Comparison of ENCODE assay signal across 14 cellular contexts in genomic region chr5:149160291-149160787, GRCh38. TPM values are rescaled to one million over a fixed set of nuclear protein-coding genes. Genes with fewer than 3 reads are reported as not detected.
A peak's percentile ranks its signal among the peaks of the same experiment; 100 is the strongest.
DNase-seq lines count a peak whose midpoint lies in the region; FAIRE-seq and TF ChIP-seq lines count a peak whose summit lies in the region.
"Had no signal": no experiment of that assay in that cellular context is flagged by ENCODE, and none has a peak within 500 bp of the region (broad histone marks: within the 10 kb centered on the region; RNA-seq: fewer than 3 reads in every experiment).

No MANE protein-coding gene starts in this region.

- H3K9ac ChIP-seq in kidney (ENCODE audit: low read length in 2 of 2) (no peak overlapping the region), GM23248 (no peak overlapping the region), mesenchymal stem cell (ENCODE audit: low read length) (no peak overlapping the region)

- WGBS in GM23248 (ENCODE audit: low coverage in 1 of 2, low lambda C conversion rate in 2 of 2, missing lambda C conversion rate in 2 of 2), 2 experiments: 57 to 59% methylated on average over 3 of the region's 3 CpGs
- 67% methylated on average over 1 of the region's 3 CpGs for WGBS in mesenchymal stem cell

- no peak overlapping the region for H3K14ac ChIP-seq in mesenchymal stem cell (ENCODE audit: low read length in 2 of 2)

- H3K36me3 Mint-ChIP-seq in MCF 10A (ENCODE audit: insufficient read depth, unreplicated experiment): peaks cover 5% of the 10 kb centered on the region
- H3K36me3 Mint-ChIP-seq: CD4-positive, CD25-positive, alpha-beta regulatory T cell had no signal

- H3K4me2 ChIP-seq in GM23248 (ENCODE audit: unreplicated experiment) (no peak overlapping the region), mesenchymal stem cell (ENCODE audit: low read length, poor library complexity, severe bottlenecking) (no peak overlapping the region)

- no peak overlapping the region for H2AK5ac ChIP-seq in mesenchymal stem cell (ENCODE audit: low read length, severe bottlenecking)

- no peak overlapping the region for H3K23ac ChIP-seq in mesenchymal stem cell (ENCODE audit: low read length in 2 of 2)

- H3K79me2 ChIP-seq in GM23248 (ENCODE audit: insufficient read depth): peaks cover 17% of the 10 kb centered on the region

- H3K9me3 ChIP-seq in right atrium auricular region: no peaks in the 10 kb centered on the region
- no peaks in the 10 kb centered on the region for H3K9me3 ChIP-seq in kidney (ENCODE audit: control insufficient read depth in 1 of 2, low read length in 2 of 2)
- no peaks in the 10 kb centered on the region for H3K9me3 ChIP-seq in GM23248 (ENCODE audit: low read depth)
- H3K9me3 ChIP-seq in mesenchymal stem cell (ENCODE audit: control insufficient read depth, low read length): no peaks in the 10 kb centered on the region
- H3K9me3 ChIP-seq: Caco-2, MG63 had no signal

- no peak overlapping the region for H3K18ac ChIP-seq in mesenchymal stem cell (ENCODE audit: low read depth in 1 of 2, low read length in 2 of 2)

- H2BK120ac ChIP-seq in mesenchymal stem cell (ENCODE audit: low read depth, low read length): no peak overlapping the region

- H3K4me1 ChIP-seq in right atrium auricular region: peaks cover 0 to 86% of the 10 kb centered on the region in 2 donors
- peaks cover 2 to 5% of the 10 kb centered on the region in 2 donors for H3K4me1 ChIP-seq in kidney (ENCODE audit: control insufficient read depth in 1 of 2, insufficient read depth in 1 of 2, low read depth in 1 of 2, low read length in 2 of 2)
- H3K4me1 ChIP-seq in GM23248 (ENCODE audit: insufficient read depth): peaks cover 8% of the 10 kb centered on the region
- H3K4me1 ChIP-seq in mesenchymal stem cell (ENCODE audit: control insufficient read depth, insufficient read depth, low read depth, low read length): peaks cover 10% of the 10 kb centered on the region
- H3K4me1 ChIP-seq: Caco-2 had no signal

- H2BK12ac ChIP-seq in mesenchymal stem cell (ENCODE audit: low read length in 2 of 2): no peak overlapping the region

- no peaks in the 10 kb centered on the region for H3K27me3 Mint-ChIP-seq in MCF 10A (ENCODE audit: insufficient read depth, unreplicated experiment)

- H2AFZ ChIP-seq in GM23248 (no peak overlapping the region), mesenchymal stem cell (ENCODE audit: low read depth, low read length) (no peak overlapping the region)

- H4K91ac ChIP-seq in mesenchymal stem cell (ENCODE audit: low read length): no peak overlapping the region

- peak overlapping the region; percentile 83 for H3K27ac Mint-ChIP-seq in MCF 10A (ENCODE audit: low read depth, unreplicated experiment)
- H3K27ac Mint-ChIP-seq: CD4-positive, CD25-positive, alpha-beta regulatory T cell had no signal

- H2BK15ac ChIP-seq in mesenchymal stem cell (ENCODE audit: low read depth, poor library complexity, severe bottlenecking): no peak overlapping the region

- H2BK5ac ChIP-seq in mesenchymal stem cell (ENCODE audit: low read depth, low read length, poor library complexity, severe bottlenecking): no peak overlapping the region

- H3K4me3 Mint-ChIP-seq in MCF 10A (ENCODE audit: unreplicated experiment): no peak overlapping the region
- H3K4me3 Mint-ChIP-seq: CD4-positive, CD25-positive, alpha-beta regulatory T cell had no signal

- DNase-seq in right atrium auricular region (ENCODE audit: low spot score) (no peak), cardiac septum (ENCODE audit: low spot score) (no peak), MCF 10A (ENCODE audit: unreplicated experiment) (no peak), kidney (no peak), GM23248 (no peak), NCI-H510A treated with DMSO at 0.1 percent for 48 hours (lab: John Stamatoyannopoulos, UW) (no peak), mesenchymal stem cell (no peak)
- DNase-seq: Caco-2; CD4-positive, CD25-positive, alpha-beta regulatory T cell; H7; MG63; NCI-H1092 treated with DMSO at 0.1 percent for 48 hours; NCI-H187 treated with DMSO at 0.1 percent for 48 hours; SHP77 treated with DMSO at 0.1 percent for 48 hours had no signal

- no peaks in the 10 kb centered on the region for H3K9me2 ChIP-seq in GM23248 (ENCODE audit: insufficient read depth)

- POLR2A ChIA-PET in MCF 10A (lab: Yijun Ruan, JAX): interaction anchor here (1.0 to 3.1 kb wide), 5 partner anchors 19 to 163 kb away, joined by 3 to 13 read pairs (median 4); partner anchors contain the start of gene ABLIM3

- peak overlapping the region; percentile 76 to 81 for H3K27ac ChIP-seq in right atrium auricular region
- peak overlapping the region; percentile 69 to 90 for H3K27ac ChIP-seq in kidney (ENCODE audit: low read depth in 2 of 2, low read length in 2 of 2)
- no peak overlapping the region for H3K27ac ChIP-seq in GM23248
- H3K27ac ChIP-seq in mesenchymal stem cell (ENCODE audit: low read length, poor library complexity, severe bottlenecking): no peak overlapping the region

- H3K4me3 ChIP-seq in right atrium auricular region: no peak overlapping the region
- H3K4me3 ChIP-seq in kidney (ENCODE audit: low read length in 2 of 2): peak overlapping the region; percentile 18 to 26
- no peak overlapping the region for H3K4me3 ChIP-seq in GM23248
- H3K4me3 ChIP-seq in mesenchymal stem cell (ENCODE audit: insufficient read depth in 1 of 2, low read depth in 1 of 2, low read length in 2 of 2): no peak overlapping the region
- H3K4me3 ChIP-seq: MG63 had no signal

- in situ Hi-C loops in GM23248 (cut with MboI): no loop called here

- H3K4me1 Mint-ChIP-seq in MCF 10A (ENCODE audit: insufficient read depth, unreplicated experiment): peaks cover 71% of the 10 kb centered on the region
- H3K4me1 Mint-ChIP-seq: CD4-positive, CD25-positive, alpha-beta regulatory T cell had no signal

- H4K8ac ChIP-seq in mesenchymal stem cell (ENCODE audit: low read length): no peak overlapping the region

- no peaks in the 10 kb centered on the region for H4K20me1 ChIP-seq in GM23248 (ENCODE audit: insufficient read depth)

- CTCF ChIA-PET in MCF 10A (lab: Yijun Ruan, JAX): interaction anchor here (0.6 to 5.3 kb wide), 9 partner anchors 8 to 335 kb away, joined by 3 to 63 read pairs (median 5); partner anchors contain the start of gene ABLIM3

- TF ChIP-seq CTCF in right atrium auricular region (IDR thresholded peaks at IDR 0.05) (no peak), MCF 10A (IDR thresholded peaks at IDR 0.05; ENCODE audit: unreplicated experiment) (no peak), kidney (IDR thresholded peaks at IDR 0.05; ENCODE audit: borderline replicate concordance, extremely low read depth, insufficient read depth) (no peak)

- H3K36me3 ChIP-seq in right atrium auricular region (no peaks in the 10 kb centered on the region), kidney (ENCODE audit: control insufficient read depth in 1 of 2, insufficient read depth in 2 of 2, low read length in 2 of 2) (no peaks in the 10 kb centered on the region), GM23248 (ENCODE audit: low read depth) (no peaks in the 10 kb centered on the region), mesenchymal stem cell (ENCODE audit: control insufficient read depth in 1 of 2, insufficient read depth in 2 of 2, low read depth in 1 of 2, low read length in 2 of 2) (peaks cover 0 to 4% of the 10 kb centered on the region in 2 experiments)
- H3K36me3 ChIP-seq: MG63 had no signal

- FAIRE-seq in kidney (lab: Jason Lieb, UNC): no peak

- H3K79me1 ChIP-seq in mesenchymal stem cell (replicated peaks; ENCODE audit: low read length, poor library complexity, severe bottlenecking): peaks cover 18% of the 10 kb centered on the region

- no peak overlapping the region for H3K4ac ChIP-seq in mesenchymal stem cell (ENCODE audit: low read depth in 1 of 2, low read length in 2 of 2)

- peaks cover 8% of the 10 kb centered on the region; the same call in 1 of the 2 replicates for H3F3A ChIP-seq in GM23248 (ENCODE audit: insufficient read depth)

- no TSS peak for BruUV-seq in MCF 10A (replicated peaks; lab: Mats Ljungman, UMichigan)

- H3K9me3 Mint-ChIP-seq in MCF 10A (ENCODE audit: unreplicated experiment): no peaks in the 10 kb centered on the region
- H3K9me3 Mint-ChIP-seq: CD4-positive, CD25-positive, alpha-beta regulatory T cell had no signal

- no peaks in the 10 kb centered on the region for H3K27me3 ChIP-seq in right atrium auricular region
- no peaks in the 10 kb centered on the region for H3K27me3 ChIP-seq in GM23248 (replicated peaks; ENCODE audit: insufficient read depth)
- H3K27me3 ChIP-seq in mesenchymal stem cell (ENCODE audit: control insufficient read depth in 1 of 2, insufficient read depth in 1 of 2, low read length in 2 of 2): no peaks in the 10 kb centered on the region
- H3K27me3 ChIP-seq: MG63 had no signal

- intact Hi-C loops in cardiac septum (cut with DNase I) (no loop called here), MCF 10A (cut with micrococcal nuclease) (no loop called here), kidney (cut with DNase I) (no loop called here)

RNA-seq across cellular contexts. Expression of gene ABLIM3, which starts 19.0 kb away (rescaled TPM):
- total RNA-seq in right atrium auricular region: 100 to 1,000 TPM; 109 to 145 TPM
- 118 TPM for total RNA-seq in cardiac septum
- total RNA-seq in MCF 10A (2022): 168 and 206 TPM in 2 replicates
- 21.7 TPM for total RNA-seq in kidney
- 20.1 TPM for polyA plus RNA-seq in kidney (ENCODE audit: insufficient read depth, low read depth, low replicate concordance)
- total RNA-seq in GM23248 (2014; rRNA removed; shearing (Covaris generic)): 5.6 and 7.9 TPM in 2 replicates
- 11.4 and 11.7 TPM in 2 replicates for polyA plus RNA-seq in GM23248 (2016; fragmentation: Nextera tagmentation; extraction: Ambion mirVana)
- polyA plus RNA-seq in mesenchymal stem cell (2013, experiment 1 of 2): 91.1 TPM
- polyA plus RNA-seq in mesenchymal stem cell (2013, experiment 2 of 2): 90.1 TPM
- total RNA-seq: Caco-2 had no signal

Comparison
In these comparisons a context has a peak if more than half of its experiments do, and no peak if none do; other contexts are left out.
1. H3K27ac ChIP-seq: peak in right atrium auricular region (2 of 2) and kidney (2 of 2); none in GM23248 (single experiment) and mesenchymal stem cell (single experiment).
2. H3K4me3 ChIP-seq: peak in kidney (2 of 2); none in right atrium auricular region (0 of 2), GM23248 (single experiment) and mesenchymal stem cell (0 of 2).